Comparison of ENCODE assay signal across 8 cellular contexts in the genomic region with DNA sequence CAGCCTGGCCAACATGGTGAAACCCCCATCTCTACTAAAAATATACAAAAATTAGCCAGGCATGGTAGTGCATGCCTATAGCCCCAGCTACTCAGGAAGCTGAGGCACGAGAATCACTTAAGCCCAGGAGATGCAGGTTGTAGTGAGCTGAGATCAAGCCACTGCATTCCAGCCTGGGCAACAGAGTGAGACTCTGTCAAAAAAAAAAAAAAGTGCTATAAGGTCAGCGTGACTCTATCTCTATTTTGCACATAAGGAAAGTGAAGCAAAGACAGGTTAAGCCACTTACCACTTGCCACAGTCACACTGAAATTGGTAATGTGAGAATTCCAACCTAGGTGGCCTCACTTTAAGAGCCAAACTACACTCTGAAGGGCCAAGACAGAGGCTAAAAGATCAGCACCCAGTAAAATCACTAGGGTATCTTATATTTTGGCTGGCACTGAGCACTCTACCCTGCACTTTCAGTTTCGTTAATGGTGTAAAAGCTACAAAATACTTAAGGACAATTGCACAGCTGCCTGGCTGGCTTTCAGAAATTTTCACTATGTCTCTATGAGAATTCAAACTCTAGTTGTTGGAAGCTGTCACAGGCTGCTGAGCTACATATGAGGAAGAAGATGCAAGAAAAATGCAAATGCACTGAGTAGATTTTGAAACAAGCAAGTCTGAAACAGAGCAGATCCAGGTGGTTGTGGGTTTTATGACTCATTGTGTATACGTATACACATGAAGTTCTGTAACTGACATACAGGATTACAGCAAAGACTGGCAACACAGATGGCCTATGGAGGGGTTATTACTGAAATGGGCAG. TPM values are rescaled to one million over a fixed set of nuclear protein-coding genes. Genes with fewer than 3 reads are reported as not detected.
A peak's percentile ranks its signal among the peaks of the same experiment; 100 is the strongest.
DNase-seq lines count a peak whose midpoint lies in the region; ATAC-seq and TF ChIP-seq lines count a peak whose summit lies in the region.

No MANE protein-coding gene starts in this region.

- H3K27me3 ChIP-seq in BLaER1 treated with 17β-estradiol and CSF1 and Interleukin-3, amounts not matched to agents 10 nM and 100 nM, result no peaks in the 10 kb centered on the region
- H3K27me3 ChIP-seq in PC-9 (ENCODE audit: insufficient read depth, low read depth) (no peaks in the 10 kb centered on the region), neutrophil (no peaks in the 10 kb centered on the region), HAP-1 (ENCODE audit: low read depth) (no peaks in the 10 kb centered on the region)

- H3K27ac Mint-ChIP-seq in central memory CD8-positive, alpha-beta T cell (ENCODE audit: low read depth), result peak overlapping the region; percentile 90

- DNase-seq in PC-9 (peak in 1 of 2 experiments; percentile 77), HAP-1 (ENCODE audit: low spot score in 2 of 2) (no peak), HK-2 (ENCODE audit: unreplicated experiment) (no peak)
- DNase-seq in central memory CD8-positive, alpha-beta T cell (ENCODE audit: low spot score in 2 of 2), result peak in 1 of 2 donors; percentile 28

- peaks cover 7% of the 10 kb centered on the region for H3K36me3 Mint-ChIP-seq in central memory CD8-positive, alpha-beta T cell (ENCODE audit: insufficient read depth)

- H3K9me3 ChIP-seq in BLaER1 treated with 17β-estradiol and CSF1 and Interleukin-3, amounts not matched to agents 10 nM and 100 nM (replicated peaks in 1 of 11), result no peaks in the 10 kb centered on the region
- H3K9me3 ChIP-seq in PC-9 (ENCODE audit: insufficient read depth, low read depth), result no peaks in the 10 kb centered on the region
- no peaks in the 10 kb centered on the region for H3K9me3 ChIP-seq in neutrophil
- no peaks in the 10 kb centered on the region for H3K9me3 ChIP-seq in HAP-1

- peaks cover 31% of the 10 kb centered on the region for H3K4me1 Mint-ChIP-seq in central memory CD8-positive, alpha-beta T cell

- POLR2A ChIA-PET in PC-9 (lab: Charles Lee; ENCODE audit: unreplicated experiment), result no interaction called here

- in situ Hi-C loops in HAP-1 (cut with MboI; ENCODE audit: low sequenced_read_pairs), result no loop called here

- H3K9me3 Mint-ChIP-seq in central memory CD8-positive, alpha-beta T cell, result no peaks in the 10 kb centered on the region

- H2AFZ ChIP-seq in PC-9, result no peak overlapping the region

- H3K36me3 ChIP-seq in BLaER1 treated with 17β-estradiol and CSF1 and Interleukin-3, amounts not matched to agents 10 nM and 100 nM, result no peaks in the 10 kb centered on the region
- H3K36me3 ChIP-seq in PC-9 (ENCODE audit: low read depth) (no peaks in the 10 kb centered on the region), neutrophil (no peaks in the 10 kb centered on the region), HAP-1 (replicated peaks) (no peaks in the 10 kb centered on the region)

- peak overlapping the region; percentile 69 to 99 (median 93) for H3K27ac ChIP-seq in BLaER1 treated with 17β-estradiol and CSF1 and Interleukin-3, amounts not matched to agents 10 nM and 100 nM
- H3K27ac ChIP-seq in PC-9 (peak overlapping the region; percentile 9), neutrophil (peak overlapping the region; percentile 98)

- H3K4me2 ChIP-seq in BLaER1 treated with 17β-estradiol and CSF1 and Interleukin-3, amounts not matched to agents 10 nM and 100 nM, result peak overlapping the region; percentile 75 to 90 (median 84)
- peak overlapping the region; percentile 61 for H3K4me2 ChIP-seq in PC-9

- H3K4me3 ChIP-seq in BLaER1 treated with 17β-estradiol and CSF1 and Interleukin-3, amounts not matched to agents 10 nM and 100 nM, result peak overlapping the region in 9 of 10 experiments; percentile 5 to 49 (median 32); a peak in 13 of 20 replicates
- H3K4me3 ChIP-seq in PC-9 (no peak overlapping the region), neutrophil (ENCODE audit: low read depth in 1 of 2, low read length in 1 of 2) (peak overlapping the region; percentile 14 to 50), HAP-1 (no peak overlapping the region)

- H3K79me2 ChIP-seq in PC-9 (ENCODE audit: low read depth), result no peaks in the 10 kb centered on the region

- BruUV-seq in PC-9 (replicated peaks; lab: Mats Ljungman, UMichigan), result no TSS peak

- H3K9ac ChIP-seq in BLaER1 treated with 17β-estradiol and CSF1 and Interleukin-3, amounts not matched to agents 10 nM and 100 nM, result peak overlapping the region; percentile 60 to 89 (median 80)

- peak overlapping the region; percentile 52 for H3K4me3 Mint-ChIP-seq in central memory CD8-positive, alpha-beta T cell

- H3K9me2 ChIP-seq in PC-9 (ENCODE audit: insufficient read depth), result no peaks in the 10 kb centered on the region

- intact Hi-C loops in PC-9 (cut with micrococcal nuclease; ENCODE audit: unreplicated experiment), result no loop called here

- CTCF ChIA-PET in PC-9 (lab: Charles Lee), result interaction anchor here (0.6 kb wide), 1 partner anchor 306 kb away, joined by 3 read pairs; no protein-coding TSS in a partner anchor

- TF ChIP-seq CTCF in PC-9 (conservative IDR thresholded peaks at IDR 0.05) (no peak), neutrophil (IDR thresholded peaks at IDR 0.05) (peak; percentile 58)

- H3F3A ChIP-seq in PC-9 (ENCODE audit: insufficient read depth, low read depth), result peaks cover 4% of the 10 kb centered on the region; the same call in 1 of the 2 replicates

- H3K4me1 ChIP-seq in BLaER1 treated with 17β-estradiol and CSF1 and Interleukin-3, amounts not matched to agents 10 nM and 100 nM, result peaks cover 49 to 71% (median 62%) of the 10 kb centered on the region in 10 experiments
- H3K4me1 ChIP-seq in PC-9 (replicated peaks; ENCODE audit: insufficient read depth), result peaks cover 16% of the 10 kb centered on the region; the same call in 1 of the 2 replicates
- H3K4me1 ChIP-seq in neutrophil (ENCODE audit: control insufficient read depth in 1 of 2, insufficient read depth in 1 of 2, low read depth in 1 of 2, low read length in 1 of 2), result peaks cover 56 to 57% of the 10 kb centered on the region in 2 experiments
- no peaks in the 10 kb centered on the region; the same call in 1 of the 2 replicates for H3K4me1 ChIP-seq in HAP-1

- no peaks in the 10 kb centered on the region for H3K27me3 Mint-ChIP-seq in central memory CD8-positive, alpha-beta T cell

- no peaks in the 10 kb centered on the region for H4K20me1 ChIP-seq in BLaER1 treated with 17β-estradiol and CSF1 and Interleukin-3, amounts not matched to agents 10 nM and 100 nM
- no peaks in the 10 kb centered on the region for H4K20me1 ChIP-seq in PC-9 (ENCODE audit: insufficient read depth)

- ATAC-seq in GM18868 (IDR thresholded peaks at IDR 0.05; ENCODE audit: unreplicated experiment) (peak; percentile 93), HG03060 (IDR thresholded peaks at IDR 0.05; ENCODE audit: low read depth, unreplicated experiment) (peak; percentile 99)
- peak; percentile 82 for ATAC-seq in central memory CD8-positive, alpha-beta T cell (replicated peaks; ENCODE audit: extremely low read depth, poor library complexity, severe bottlenecking)

RNA-seq across cellular contexts. Expression of a gene that starts 32.7 kb away (rescaled TPM):
- 8.9 and 12.1 TPM in 2 replicates for total RNA-seq in PC-9 (2021)

Comparison
In these comparisons a context has a peak if more than half of its experiments do, and no peak if none do; other contexts are left out.
1. H3K27ac ChIP-seq: peak in every context shown above with its lines; median percentile 98 in neutrophil; 93 in BLaER1 treated with 17β-estradiol and CSF1 and Interleukin-3, amounts not matched to agents 10 nM and 100 nM; 9 in PC-9.
2. H3K4me3 ChIP-seq: peak in BLaER1 treated with 17β-estradiol and CSF1 and Interleukin-3, amounts not matched to agents 10 nM and 100 nM (9 of 10) and neutrophil (2 of 2); none in PC-9 (single experiment) and HAP-1 (single experiment).
3. Peak in every context shown above with its lines, with median percentiles within 50 percentile points of each other: ATAC-seq.